Comparison of ENCODE assay signal across 19 cellular contexts in the genomic region with DNA sequence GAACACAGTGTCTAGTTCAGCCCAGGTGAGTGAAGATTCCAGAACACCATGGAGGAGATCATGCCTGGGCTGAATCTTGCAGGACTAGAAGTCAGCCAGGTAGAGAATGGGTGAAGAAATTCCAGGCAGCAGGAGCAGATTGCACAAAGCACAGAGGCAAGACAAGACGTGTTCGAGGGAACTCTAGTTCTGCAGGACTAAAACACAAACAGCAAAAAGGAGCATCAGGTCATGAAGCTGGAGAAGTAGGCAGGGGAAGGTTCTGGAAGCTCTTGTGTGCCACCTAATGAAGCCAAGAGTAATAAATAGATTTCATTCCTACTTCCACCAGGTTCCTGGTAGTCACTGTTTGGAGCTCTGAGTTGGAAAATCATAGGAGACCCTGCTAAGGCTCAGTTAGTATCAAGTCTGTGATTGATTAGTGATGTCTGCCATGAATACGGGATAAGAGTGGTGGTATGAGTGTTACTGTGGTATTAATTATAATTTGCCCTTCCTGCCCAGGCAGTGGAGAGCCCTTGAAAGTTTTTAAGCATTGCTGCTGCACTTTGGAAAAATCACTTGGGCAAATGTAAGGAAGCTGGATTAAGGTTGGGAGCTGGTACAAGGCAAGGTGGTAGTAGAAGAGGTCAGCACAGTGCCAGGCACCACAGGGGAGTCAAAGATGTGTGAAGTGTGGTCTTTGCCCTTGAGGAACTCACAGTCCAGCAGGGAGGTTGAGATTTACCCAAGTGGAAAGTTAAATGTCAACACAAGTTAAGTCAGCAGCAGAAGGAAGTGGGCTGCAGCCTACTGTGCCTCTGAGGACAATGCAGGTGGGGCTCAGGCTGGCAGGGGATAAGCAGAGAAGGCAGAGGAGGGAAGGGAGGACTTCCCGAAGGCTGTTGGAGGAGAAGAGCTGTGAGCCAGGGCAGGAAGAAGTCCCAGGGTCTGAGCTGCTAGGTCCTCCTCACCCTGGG. TPM values are rescaled to one million over a fixed set of nuclear protein-coding genes. Genes with fewer than 3 reads are reported as not detected.
DNase-seq lines count a peak whose midpoint lies in the region; ATAC-seq, FAIRE-seq and TF ChIP-seq lines count a peak whose summit lies in the region.
"Had no signal": no experiment of that assay in that cellular context is flagged by ENCODE, and none has a peak within 500 bp of the region (broad histone marks: within the 10 kb centered on the region; RNA-seq: fewer than 3 reads in every experiment).

No MANE protein-coding gene starts in this region.

- H4K20me1 ChIP-seq in HepG2 (ENCODE audit: insufficient read depth, low read length) = no peaks in the 10 kb centered on the region; the same call in 1 of the 2 replicates
- H4K20me1 ChIP-seq in GM12878 (ENCODE audit: control insufficient read depth, insufficient read depth) = no peaks in the 10 kb centered on the region

- H3K36me3 ChIP-seq in HepG2 (replicated peaks in 1 of 2; ENCODE audit: control insufficient read depth in 1 of 2, insufficient read depth in 2 of 2, low read length in 2 of 2) = no peaks in the 10 kb centered on the region
- H3K36me3 ChIP-seq in right lobe of liver = no peaks in the 10 kb centered on the region
- H3K36me3 ChIP-seq in GM12878 (ENCODE audit: control insufficient read depth in 2 of 2, insufficient read depth in 2 of 2, low read length in 1 of 2) = no peaks in the 10 kb centered on the region
- no peaks in the 10 kb centered on the region for H3K36me3 ChIP-seq in BE2C
- H3K36me3 ChIP-seq: esophagus squamous epithelium, heart right ventricle, upper lobe of left lung had no signal

- TF ChIP-seq EP300 in HepG2 (IDR thresholded peaks at IDR 0.05; ENCODE audit: low read depth in 2 of 2, low read length in 2 of 2) (no peak), HepG2 (CRISPR knock-in tag; IDR thresholded peaks at IDR 0.05; ENCODE audit: borderline replicate concordance) (no peak), GM12878 (IDR thresholded peaks at IDR 0.05; ENCODE audit: borderline replicate concordance in 1 of 2, control insufficient read depth in 1 of 2, low read depth in 2 of 2, low read length in 2 of 2) (no peak)

- POLR2A ChIA-PET in HepG2 (lab: Yijun Ruan, JAX) (no interaction called here), GM12878 (lab: Charles Lee) (interaction anchor here (0.7 kb wide), 1 partner anchor 83 kb away, joined by 3 read pairs; no protein-coding TSS in a partner anchor)

- H3K27me3 ChIP-seq in HepG2 (ENCODE audit: control insufficient read depth in 1 of 2, insufficient read depth in 2 of 2, low read length in 2 of 2) = peaks cover 0 to 6% of the 10 kb centered on the region in 2 experiments; a peak in 1 of 5 replicates
- H3K27me3 ChIP-seq in right lobe of liver = no peaks in the 10 kb centered on the region
- H3K27me3 ChIP-seq in GM12878 (replicated peaks in 1 of 2; ENCODE audit: control insufficient read depth in 2 of 2, insufficient read depth in 2 of 2, low read length in 1 of 2) = no peaks in the 10 kb centered on the region
- no peaks in the 10 kb centered on the region for H3K27me3 ChIP-seq in BE2C
- H3K27me3 ChIP-seq: upper lobe of left lung had no signal

- TF ChIP-seq CTCF in HepG2 (CRISPR knock-in tag; IDR thresholded peaks at IDR 0.05) (peak; percentile 3; the same call in 1 of the 2 replicates), right lobe of liver (IDR thresholded peaks at IDR 0.05) (no peak), GM12878 (IDR thresholded peaks at IDR 0.05 in 2 of 3, conservative IDR thresholded peaks at IDR 0.05 in 1 of 3; ENCODE audit: control insufficient read depth in 2 of 3, extremely low read depth in 1 of 3, insufficient read depth in 1 of 3, low read depth in 3 of 3, low read length in 3 of 3) (peak in 1 of 3 experiments; percentile 10; a peak in 1 of 6 replicates), BE2C (IDR thresholded peaks at IDR 0.05; ENCODE audit: low read depth, low read length) (no peak)

- intact Hi-C loops in HepG2 (cut with micrococcal nuclease; ENCODE audit: unreplicated experiment) (no loop called here), right lobe of liver (cut with DNase I) (loop anchor here in 1 of 2 donors (5.0 kb wide), 1 partner anchor 45 kb away; no protein-coding TSS in a partner anchor), GM12878 (cut with micrococcal nuclease; ENCODE audit: unreplicated experiment) (loop anchor here (5.0 kb wide), 1 partner anchor 125 kb away; no protein-coding TSS in a partner anchor)

- TF ChIP-seq RAD21 in HepG2 (CRISPR knock-in tag; IDR thresholded peaks at IDR 0.05) = no peak
- TF ChIP-seq RAD21 in GM12878 (IDR thresholded peaks at IDR 0.05; ENCODE audit: insufficient read depth, low read depth, low read length) = peak; percentile 27; the same call in 1 of the 2 replicates

- H3K4me2 ChIP-seq in HepG2 (ENCODE audit: low read depth, low read length) (no peak overlapping the region), GM12878 (ENCODE audit: control insufficient read depth, insufficient read depth) (no peak overlapping the region)

- H3K9ac ChIP-seq in HepG2 (ENCODE audit: insufficient read depth, low read depth, low read length) (no peak overlapping the region), GM12878 (ENCODE audit: control insufficient read depth, insufficient read depth, low read length) (no peak overlapping the region)

- H3K79me2 ChIP-seq in HepG2 (ENCODE audit: insufficient read depth, low read length) = no peaks in the 10 kb centered on the region
- H3K79me2 ChIP-seq in GM12878 (ENCODE audit: control insufficient read depth, insufficient read depth, low read length) = no peaks in the 10 kb centered on the region

- BruUV-seq in HepG2 (replicated peaks; lab: Mats Ljungman, UMichigan) = no TSS peak
- BruUV-seq in GM12878 (replicated peaks; lab: Mats Ljungman, UMichigan) = no TSS peak

- 14% methylated on average over 4 of the region's 4 CpGs for WGBS in HepG2 (ENCODE audit: low lambda C conversion rate)
- WGBS in right lobe of liver (ENCODE audit: insufficient coverage, low coverage, low lambda C conversion rate, missing lambda C conversion rate) = 70% methylated on average over 4 of the region's 4 CpGs
- WGBS in GM12878 (ENCODE audit: insufficient coverage, insufficient replicate concordance, low lambda C conversion rate, missing lambda C conversion rate) = 20% methylated on average over 4 of the region's 4 CpGs

- DNase-seq in HepG2 (ENCODE audit: low spot score) (no peak), right lobe of liver (no peak), GM12878 (ENCODE audit: low read depth, low spot score) (no peak), iris pigment epithelial cell (ENCODE audit: low read depth) (peak; percentile 19), BE2C (no peak), foreskin melanocyte (no peak)
- no peak for DNase-seq in stimulated activated naive CD8-positive, alpha-beta T cell treated with anti-CD3 and anti-CD28 coated beads, Interleukin-15, Interleukin-2, amounts not matched to agents 100 U/mL and 50 U/mL, for 24 hours
- DNase-seq: activated naive CD4-positive, alpha-beta T cell treated with anti-CD3 and anti-CD28 coated beads, Interleukin-2, amount 50 U/mL, for 16 hours; CD4-positive, alpha-beta T cell; esophagus squamous epithelium; heart right ventricle; islet precursor cell; NK-92 treated with Interleukin-12 subunit alpha and Interleukin-12 subunit beta, amount 100 ng/mL, for 24 hours; stimulated activated naive CD4-positive, alpha-beta T cell treated with Interleukin-2 at 50 U/mL for 16 hours; upper lobe of left lung had no signal

- H3K4me3 ChIP-seq in HepG2 (replicated peaks in 1 of 3; ENCODE audit: insufficient read depth in 1 of 3, low read depth in 2 of 3, low read length in 3 of 3) (no peak overlapping the region), right lobe of liver (no peak overlapping the region), GM12878 (no peak overlapping the region), BE2C (ENCODE audit: low read depth, low read length) (no peak overlapping the region)
- H3K4me3 ChIP-seq: esophagus squamous epithelium, heart right ventricle, upper lobe of left lung had no signal

- no peaks in the 10 kb centered on the region for H3K9me3 ChIP-seq in HepG2 (ENCODE audit: low read length)
- H3K9me3 ChIP-seq in right lobe of liver = no peaks in the 10 kb centered on the region
- H3K9me3 ChIP-seq in GM12878 (replicated peaks; ENCODE audit: control insufficient read depth, insufficient read depth, low read length) = peaks cover 2% of the 10 kb centered on the region; the same call in 2 of the 3 replicates
- H3K9me3 ChIP-seq in BE2C = no peaks in the 10 kb centered on the region
- H3K9me3 ChIP-seq: esophagus squamous epithelium, heart right ventricle, upper lobe of left lung had no signal

- FAIRE-seq in HepG2 (lab: Jason Lieb, UNC) = no peak
- FAIRE-seq in GM12878 (lab: Jason Lieb, UNC) = no peak

- ATAC-seq in HepG2 = no peak
- ATAC-seq in right lobe of liver = no peak
- no peak for ATAC-seq in GM12878
- no peak for ATAC-seq in HG02938 (IDR thresholded peaks at IDR 0.05; ENCODE audit: unreplicated experiment)
- ATAC-seq in stimulated activated naive CD8-positive, alpha-beta T cell treated with anti-CD3 and anti-CD28 coated beads, Interleukin-15, Interleukin-2, amounts not matched to agents 100 U/mL and 50 U/mL, for 24 hours = no peak
- ATAC-seq: heart right ventricle had no signal

- CTCF ChIA-PET in HepG2 (lab: Yijun Ruan, JAX; ENCODE audit: low intra/inter-chr PET ratio, low total read pairs) = interaction anchor here (0.5 to 1.0 kb wide), 2 partner anchors 48 to 136 kb away, joined by 3 read pairs; no protein-coding TSS in a partner anchor
- CTCF ChIA-PET in GM12878 (lab: Yijun Ruan, JAX) = interaction anchor here (0.9 to 16.1 kb wide), 6 partner anchors 44 to 161 kb away, joined by 3 to 316 read pairs (median 6); partner anchors contain the start of genes ALDOC and UNC119

- H3K27ac ChIP-seq in HepG2 (ENCODE audit: extremely low read length, insufficient read depth, low read length) (no peak overlapping the region), right lobe of liver (no peak overlapping the region), GM12878 (ENCODE audit: control insufficient read depth, insufficient read depth) (no peak overlapping the region)
- H3K27ac ChIP-seq: esophagus squamous epithelium, heart right ventricle, upper lobe of left lung had no signal

- RAD21 ChIA-PET in GM12878 (lab: Charles Lee; ENCODE audit: unreplicated experiment) = interaction anchor here (0.7 to 3.7 kb wide), 3 partner anchors 48 to 55 kb away, joined by 3 to 26 read pairs (median 3); no protein-coding TSS in a partner anchor

- H2AFZ ChIP-seq in HepG2 (ENCODE audit: low read length) (no peak overlapping the region), GM12878 (ENCODE audit: control insufficient read depth, low read depth, low read length) (no peak overlapping the region; the same call in 1 of the 2 replicates)

- in situ Hi-C loops in HepG2 (cut with HindIII; ENCODE audit: extremely low pct_ligation_motif_present, low pct_unique_long_range_greater_than_20kb) (loop anchor here (5.0 kb wide), 1 partner anchor 120 kb away; the partner anchor contains the start of gene RSKR), GM12878 (cut with MboI) (no loop called here)

- H3K4me1 ChIP-seq in HepG2 (ENCODE audit: insufficient read depth, low read length) (peaks cover 35% of the 10 kb centered on the region), right lobe of liver (peaks cover 0 to 16% (median 7%) of the 10 kb centered on the region in 4 donors), GM12878 (ENCODE audit: control insufficient read depth, insufficient read depth, low read length) (0 out of 2 replicates have a peak, but pooled peaks cover 6% of the 10 kb centered on the region), BE2C (no peaks in the 10 kb centered on the region)
- H3K4me1 ChIP-seq: heart right ventricle had no signal

- TF ChIP-seq POLR2A in HepG2 (IDR thresholded peaks at IDR 0.05; ENCODE audit: insufficient read depth in 1 of 2, low read depth in 2 of 2, low read length in 2 of 2) (no peak), right lobe of liver (IDR thresholded peaks at IDR 0.05) (no peak), GM12878 (IDR thresholded peaks at IDR 0.05; ENCODE audit: low read depth, low read length) (no peak)

- SMC1A ChIA-PET in GM12878 (lab: Charles Lee; ENCODE audit: uncharacterized antibody, unreplicated experiment) = interaction anchor here (0.7 to 4.0 kb wide), 6 partner anchors 8 to 75 kb away, joined by 3 to 32 read pairs (median 4); no protein-coding TSS in a partner anchor

RNA-seq across cellular contexts. Expression of gene FOXN1, which starts 13.5 kb away (rescaled TPM):
- total RNA-seq in HepG2 (2016; rRNA removed; fragmentation: Illumina TruSeq; extraction: Trizol) = not detected in 2 replicates
- total RNA-seq in HepG2 (2016; cell fraction: cytosol; rRNA removed; fragmentation: Illumina TruSeq; extraction: Trizol; ENCODE audit: low read depth) = not detected in 2 replicates
- total RNA-seq in HepG2 (2016; cell fraction: insoluble cytoplasmic fraction; rRNA removed; fragmentation: Illumina TruSeq; extraction: Trizol) = not detected in 2 replicates
- total RNA-seq in HepG2 (2016; cell fraction: membrane; rRNA removed; fragmentation: Illumina TruSeq; extraction: Trizol) = not detected in 2 replicates
- total RNA-seq in HepG2 (2016; cell fraction: nucleus; rRNA removed; fragmentation: Illumina TruSeq; extraction: Trizol) = not detected in 2 replicates
- polyA plus RNA-seq in HepG2 (2011; rRNA removed) = 0.01 TPM in 1 of 2 replicates, not detected in the other
- polyA plus RNA-seq in HepG2 (2011; cell fraction: cytosol; rRNA removed) = not detected in 2 replicates
- polyA plus RNA-seq in HepG2 (2011; cell fraction: nucleus; rRNA removed) = 0.10 TPM in 1 of 2 replicates, not detected in the other
- 0.07 TPM in 1 of 2 replicates, not detected in the other for polyA plus RNA-seq in HepG2 (2012)
- polyA plus RNA-seq in HepG2 (2016; cell fraction: cytosol; fragmentation: Illumina TruSeq; extraction: Trizol; ENCODE audit: low read depth) = not detected in 2 replicates
- polyA plus RNA-seq in HepG2 (2016; cell fraction: insoluble cytoplasmic fraction; fragmentation: Illumina TruSeq; extraction: Trizol; ENCODE audit: low read depth) = not detected in 2 replicates
- polyA plus RNA-seq in HepG2 (2016; cell fraction: membrane; fragmentation: Illumina TruSeq; extraction: Trizol; ENCODE audit: low read depth) = not detected in 2 replicates
- polyA plus RNA-seq in HepG2 (2016; cell fraction: nucleus; fragmentation: Illumina TruSeq; extraction: Trizol; ENCODE audit: insufficient read depth, low read depth) = not detected in 2 replicates
- polyA minus RNA-seq in HepG2 (2011; rRNA and poly(A)+ RNA removed; ENCODE audit: low replicate concordance) = 0.30 TPM in 1 of 2 replicates, not detected in the other
- not detected in 2 replicates for polyA minus RNA-seq in HepG2 (2011; cell fraction: cytosol; rRNA and poly(A)+ RNA removed)
- not detected in 2 replicates for polyA minus RNA-seq in HepG2 (2011; cell fraction: nucleus; rRNA and poly(A)+ RNA removed)
- total RNA-seq in right lobe of liver = not detected
- not detected in 2 replicates for total RNA-seq in GM12878 (2013; cell fraction: nucleolus; rRNA removed)
- not detected in 2 replicates for total RNA-seq in GM12878 (2014; rRNA removed)
- total RNA-seq in GM12878 (2014; rRNA removed; fragmentation: Illumina TruSeq; extraction: Trizol) = not detected in 2 replicates
- total RNA-seq in GM12878 (2021) = not detected in 2 replicates
- polyA plus RNA-seq in GM12878 (2011; ENCODE audit: low read depth) = not detected
- not detected in 2 replicates for polyA plus RNA-seq in GM12878 (2011; rRNA removed)
- not detected in 2 replicates for polyA plus RNA-seq in GM12878 (2011; cell fraction: cytosol; rRNA removed)
- not detected in 2 replicates for polyA plus RNA-seq in GM12878 (2011; cell fraction: nucleus; rRNA removed)
- polyA plus RNA-seq in GM12878 (2012) = 0.03 TPM in 1 of 2 replicates, not detected in the other
- polyA plus RNA-seq in GM12878 (2014; fragmentation: Illumina TruSeq; extraction: Trizol) = not detected in 2 replicates
- polyA plus RNA-seq in GM12878 (2014; fragmentation: Nextera tagmentation; extraction: Ambion mirVana) = not detected
- not detected in 2 replicates for polyA plus RNA-seq in GM12878 (2014; rRNA removed)
- polyA plus RNA-seq in GM12878 (2016; fragmentation: Nextera tagmentation; extraction: Ambion mirVana) = not detected
- not detected in 2 replicates for polyA minus RNA-seq in GM12878 (2011; rRNA and poly(A)+ RNA removed)
- polyA minus RNA-seq in GM12878 (2011; cell fraction: cytosol; rRNA and poly(A)+ RNA removed) = not detected in 2 replicates
- not detected in 2 replicates for polyA minus RNA-seq in GM12878 (2011; cell fraction: nucleus; rRNA and poly(A)+ RNA removed)
- polyA plus RNA-seq in BE2C (2012; ENCODE audit: insufficient read depth, insufficient read length, low read depth) = not detected
- total RNA-seq: CD4-positive, alpha-beta T cell; dermis microvascular lymphatic vessel endothelial cell; heart right ventricle; mesenteric fat pad had no signal
- polyA plus RNA-seq: heart right ventricle, IgD-negative memory B cell had no signal

RNA-seq across cellular contexts. Expression of gene SLC13A2, which starts 19.2 kb away (rescaled TPM):
- total RNA-seq in HepG2 (2016; rRNA removed; fragmentation: Illumina TruSeq; extraction: Trizol) (not detected in 2 replicates), right lobe of liver (under 1 TPM; 0.09 to 0.49 (median 0.24) TPM), GM12878 (2014; rRNA removed) (0.06 TPM in 1 of 2 replicates, not detected in the other), GM12878 (2014; rRNA removed; fragmentation: Illumina TruSeq; extraction: Trizol) (not detected in 2 replicates), GM12878 (2021) (0.13 TPM in 2 replicates)
- not detected in 2 replicates for total RNA-seq in HepG2 (2016; cell fraction: cytosol; rRNA removed; fragmentation: Illumina TruSeq; extraction: Trizol; ENCODE audit: low read depth)
- total RNA-seq in HepG2 (2016; cell fraction: insoluble cytoplasmic fraction; rRNA removed; fragmentation: Illumina TruSeq; extraction: Trizol) = not detected in 2 replicates
- not detected in 2 replicates for total RNA-seq in HepG2 (2016; cell fraction: membrane; rRNA removed; fragmentation: Illumina TruSeq; extraction: Trizol)
- not detected in 2 replicates for total RNA-seq in HepG2 (2016; cell fraction: nucleus; rRNA removed; fragmentation: Illumina TruSeq; extraction: Trizol)
- polyA plus RNA-seq in HepG2 (2011; rRNA removed) (0.07 TPM in 1 of 2 replicates, not detected in the other), GM12878 (2011; rRNA removed) (not detected in 2 replicates), GM12878 (2014; fragmentation: Illumina TruSeq; extraction: Trizol) (0.03 TPM in 1 of 2 replicates, not detected in the other), GM12878 (2014; fragmentation: Nextera tagmentation; extraction: Ambion mirVana) (not detected), GM12878 (2014; rRNA removed) (0.05 and 0.13 TPM in 2 replicates), GM12878 (2016; fragmentation: Nextera tagmentation; extraction: Ambion mirVana) (not detected)
- polyA plus RNA-seq in HepG2 (2011; cell fraction: cytosol; rRNA removed) = not detected in 2 replicates
- not detected in 2 replicates for polyA plus RNA-seq in HepG2 (2011; cell fraction: nucleus; rRNA removed)
- polyA plus RNA-seq in HepG2 (2012) = not detected in 2 replicates
- polyA plus RNA-seq in HepG2 (2016; cell fraction: cytosol; fragmentation: Illumina TruSeq; extraction: Trizol; ENCODE audit: low read depth) = not detected in 2 replicates
- not detected in 2 replicates for polyA plus RNA-seq in HepG2 (2016; cell fraction: insoluble cytoplasmic fraction; fragmentation: Illumina TruSeq; extraction: Trizol; ENCODE audit: low read depth)
- polyA plus RNA-seq in HepG2 (2016; cell fraction: membrane; fragmentation: Illumina TruSeq; extraction: Trizol; ENCODE audit: low read depth) = not detected in 2 replicates
- not detected in 2 replicates for polyA plus RNA-seq in HepG2 (2016; cell fraction: nucleus; fragmentation: Illumina TruSeq; extraction: Trizol; ENCODE audit: insufficient read depth, low read depth)
- polyA minus RNA-seq in HepG2 (2011; rRNA and poly(A)+ RNA removed; ENCODE audit: low replicate concordance) = not detected in 2 replicates
- not detected in 2 replicates for polyA minus RNA-seq in HepG2 (2011; cell fraction: cytosol; rRNA and poly(A)+ RNA removed)
- not detected in 2 replicates for polyA minus RNA-seq in HepG2 (2011; cell fraction: nucleus; rRNA and poly(A)+ RNA removed)
- total RNA-seq in GM12878 (2013; cell fraction: nucleolus; rRNA removed) = not detected in 2 replicates
- not detected for polyA plus RNA-seq in GM12878 (2011; ENCODE audit: low read depth)
- polyA plus RNA-seq in GM12878 (2011; cell fraction: cytosol; rRNA removed) = not detected in 2 replicates
- polyA plus RNA-seq in GM12878 (2011; cell fraction: nucleus; rRNA removed) = not detected in 2 replicates
- polyA plus RNA-seq in GM12878 (2012) = 0.04 and 0.07 TPM in 2 replicates
- not detected in 2 replicates for polyA minus RNA-seq in GM12878 (2011; rRNA and poly(A)+ RNA removed)
- polyA minus RNA-seq in GM12878 (2011; cell fraction: cytosol; rRNA and poly(A)+ RNA removed) = not detected in 2 replicates
- polyA minus RNA-seq in GM12878 (2011; cell fraction: nucleus; rRNA and poly(A)+ RNA removed) = not detected in 2 replicates
- not detected for polyA plus RNA-seq in BE2C (2012; ENCODE audit: insufficient read depth, insufficient read length, low read depth)
- total RNA-seq: CD4-positive, alpha-beta T cell; dermis microvascular lymphatic vessel endothelial cell; esophagus squamous epithelium; heart right ventricle had no signal
- polyA plus RNA-seq: heart right ventricle, IgD-negative memory B cell had no signal

RNA-seq across cellular contexts. Expression of gene UNC119, which starts 59.8 kb away (rescaled TPM):
- 7.8 and 10.4 TPM in 2 replicates for total RNA-seq in HepG2 (2016; rRNA removed; fragmentation: Illumina TruSeq; extraction: Trizol)
- total RNA-seq in HepG2 (2016; cell fraction: cytosol; rRNA removed; fragmentation: Illumina TruSeq; extraction: Trizol; ENCODE audit: low read depth) = 5.0 and 5.9 TPM in 2 replicates
- total RNA-seq in HepG2 (2016; cell fraction: insoluble cytoplasmic fraction; rRNA removed; fragmentation: Illumina TruSeq; extraction: Trizol) = 8.0 and 10.9 TPM in 2 replicates
- 7.4 and 9.1 TPM in 2 replicates for total RNA-seq in HepG2 (2016; cell fraction: membrane; rRNA removed; fragmentation: Illumina TruSeq; extraction: Trizol)
- total RNA-seq in HepG2 (2016; cell fraction: nucleus; rRNA removed; fragmentation: Illumina TruSeq; extraction: Trizol) = 9.3 and 10.1 TPM in 2 replicates
- 57.6 and 63.1 TPM in 2 replicates for polyA plus RNA-seq in HepG2 (2011; rRNA removed)
- polyA plus RNA-seq in HepG2 (2011; cell fraction: cytosol; rRNA removed) = 25.1 and 34.9 TPM in 2 replicates
- 72.7 and 85.1 TPM in 2 replicates for polyA plus RNA-seq in HepG2 (2011; cell fraction: nucleus; rRNA removed)
- 7.3 and 9.0 TPM in 2 replicates for polyA plus RNA-seq in HepG2 (2012)
- 6.0 and 6.7 TPM in 2 replicates for polyA plus RNA-seq in HepG2 (2016; cell fraction: cytosol; fragmentation: Illumina TruSeq; extraction: Trizol; ENCODE audit: low read depth)
- polyA plus RNA-seq in HepG2 (2016; cell fraction: insoluble cytoplasmic fraction; fragmentation: Illumina TruSeq; extraction: Trizol; ENCODE audit: low read depth) = 12.0 and 13.5 TPM in 2 replicates
- polyA plus RNA-seq in HepG2 (2016; cell fraction: membrane; fragmentation: Illumina TruSeq; extraction: Trizol; ENCODE audit: low read depth) = 9.2 and 10.9 TPM in 2 replicates
- 18.0 and 19.4 TPM in 2 replicates for polyA plus RNA-seq in HepG2 (2016; cell fraction: nucleus; fragmentation: Illumina TruSeq; extraction: Trizol; ENCODE audit: insufficient read depth, low read depth)
- polyA minus RNA-seq in HepG2 (2011; rRNA and poly(A)+ RNA removed; ENCODE audit: low replicate concordance) = 33.6 and 62.8 TPM in 2 replicates
- polyA minus RNA-seq in HepG2 (2011; cell fraction: cytosol; rRNA and poly(A)+ RNA removed) = 6.5 and 12.7 TPM in 2 replicates
- 30.0 and 33.3 TPM in 2 replicates for polyA minus RNA-seq in HepG2 (2011; cell fraction: nucleus; rRNA and poly(A)+ RNA removed)
- total RNA-seq in right lobe of liver = 10 to 100 TPM; 11.5 to 37.8 (median 13.1) TPM
- total RNA-seq in GM12878 (2013; cell fraction: nucleolus; rRNA removed) = 161 and 194 TPM in 2 replicates
- 109 and 117 TPM in 2 replicates for total RNA-seq in GM12878 (2014; rRNA removed)
- 45.6 and 47.2 TPM in 2 replicates for total RNA-seq in GM12878 (2014; rRNA removed; fragmentation: Illumina TruSeq; extraction: Trizol)
- 70.7 and 75.6 TPM in 2 replicates for total RNA-seq in GM12878 (2021)
- 22.1 TPM for polyA plus RNA-seq in GM12878 (2011; ENCODE audit: low read depth)
- polyA plus RNA-seq in GM12878 (2011; rRNA removed) = 275 and 436 TPM in 2 replicates
- 263 and 384 TPM in 2 replicates for polyA plus RNA-seq in GM12878 (2011; cell fraction: cytosol; rRNA removed)
- 704 and 944 TPM in 2 replicates for polyA plus RNA-seq in GM12878 (2011; cell fraction: nucleus; rRNA removed)
- polyA plus RNA-seq in GM12878 (2012) = 46.6 and 60.8 TPM in 2 replicates
- 28.9 and 68.4 TPM in 2 replicates for polyA plus RNA-seq in GM12878 (2014; fragmentation: Illumina TruSeq; extraction: Trizol)
- 1 to 10 TPM; 2.7 to 7.4 TPM for polyA plus RNA-seq in GM12878 (2014; fragmentation: Nextera tagmentation; extraction: Ambion mirVana)
- 126 and 135 TPM in 2 replicates for polyA plus RNA-seq in GM12878 (2014; rRNA removed)
- 10 to 100 TPM; 38.5 to 46.1 TPM for polyA plus RNA-seq in GM12878 (2016; fragmentation: Nextera tagmentation; extraction: Ambion mirVana)
- polyA minus RNA-seq in GM12878 (2011; rRNA and poly(A)+ RNA removed) = 124 and 179 TPM in 2 replicates
- 49.2 and 83.6 TPM in 2 replicates for polyA minus RNA-seq in GM12878 (2011; cell fraction: cytosol; rRNA and poly(A)+ RNA removed)
- 211 and 217 TPM in 2 replicates for polyA minus RNA-seq in GM12878 (2011; cell fraction: nucleus; rRNA and poly(A)+ RNA removed)
- polyA plus RNA-seq in BE2C (2012; ENCODE audit: insufficient read depth, insufficient read length, low read depth) = 22.6 TPM

Comparison
In these comparisons a context has a peak if more than half of its experiments do, and no peak if none do; other contexts are left out.
1. Of the 75 proteins assayed by ChIP-seq in both HepG2 and GM12878: peak only in HepG2: none; only in GM12878: RAD21; in both: none; in neither: 73; mixed calls (peak in some experiments, not most) for 1.